ENCODE assay signal across 11 cellular contexts in genomic region chr2:44964704-44965343, GRCh38. TPM values are rescaled to one million over a fixed set of nuclear protein-coding genes. Genes with fewer than 3 reads are reported as not detected.
DNase-seq lines count a peak whose midpoint lies in the region; ATAC-seq and TF ChIP-seq lines count a peak whose summit lies in the region.
"Had no signal": no experiment of that assay in that cellular context is flagged by ENCODE, and none has a peak within 500 bp of the region (broad histone marks: within the 10 kb centered on the region; RNA-seq: fewer than 3 reads in every experiment).

No MANE protein-coding gene starts in this region.

- H3K9me3 ChIP-seq in left ventricle myocardium inferior (replicated peaks) (no peaks in the 10 kb centered on the region), heart right ventricle (no peaks in the 10 kb centered on the region), endodermal cell (ENCODE audit: control insufficient read depth, low read length) (no peaks in the 10 kb centered on the region), vagina (no peaks in the 10 kb centered on the region), mucosa of descending colon (no peaks in the 10 kb centered on the region)

- H3K4me1 Mint-ChIP-seq in endodermal cell, result peaks cover 9% of the 10 kb centered on the region

- H3K9ac ChIP-seq in endodermal cell (ENCODE audit: extremely low read depth, low read length, poor library complexity, severe bottlenecking), result no peak overlapping the region

- no peak overlapping the region for H3K27ac Mint-ChIP-seq in endodermal cell
- H3K27ac Mint-ChIP-seq: CD8-positive, alpha-beta T cell had no signal

- WGBS in heart right ventricle, 2 donors, result 15 to 17% methylated on average over 16 of the region's 16 CpGs
- WGBS in endodermal cell (ENCODE audit: insufficient coverage in 1 of 2, insufficient read length in 1 of 2), 2 experiments, result 28 to 50% methylated on average over 7 to 16 of the region's 16 CpGs

- TF ChIP-seq POLR2A in vagina (IDR thresholded peaks at IDR 0.05), result no peak

- H3K27ac ChIP-seq in left ventricle myocardium inferior (replicated peaks) (no peak overlapping the region), heart right ventricle (no peak overlapping the region), endodermal cell (ENCODE audit: low read depth, low read length) (no peak overlapping the region), vagina (peak overlapping the region; percentile 59)

- H3K36me3 Mint-ChIP-seq in endodermal cell (ENCODE audit: low read depth), result no peaks in the 10 kb centered on the region
- H3K36me3 Mint-ChIP-seq: CD8-positive, alpha-beta T cell had no signal

- H3K4me3 ChIP-seq in left ventricle myocardium inferior (no peak overlapping the region), heart right ventricle (no peak overlapping the region), endodermal cell (ENCODE audit: low read length) (no peak overlapping the region), vagina (no peak overlapping the region), mucosa of descending colon (no peak overlapping the region)

- intact Hi-C loops in left ventricle myocardium inferior (cut with micrococcal nuclease), result no loop called here
- intact Hi-C loops in heart right ventricle (cut with DNase I), result loop anchor here in 3 of 10 donors (5.0 to 10.0 kb wide), 3 partner anchors 483 to 1667 kb away; no protein-coding TSS in a partner anchor
- intact Hi-C loops in vagina (cut with DNase I), result loop anchor here (5.0 kb wide), 1 partner anchor 478 kb away; no protein-coding TSS in a partner anchor
- intact Hi-C loops in mucosa of descending colon (cut with DNase I, micrococcal nuclease), result no loop called here

- no peaks in the 10 kb centered on the region for H3K9me3 Mint-ChIP-seq in endodermal cell
- H3K9me3 Mint-ChIP-seq: CD8-positive, alpha-beta T cell had no signal

- no peak for ATAC-seq in heart right ventricle
- no peak for ATAC-seq in HG03039 (IDR thresholded peaks at IDR 0.05; ENCODE audit: unreplicated experiment)
- ATAC-seq in mucosa of descending colon, result no peak
- ATAC-seq: CD8-positive, alpha-beta T cell; left lobe of liver had no signal

- H3K27me3 ChIP-seq in left ventricle myocardium inferior (ENCODE audit: low read depth), result peaks cover 91% of the 10 kb centered on the region
- peaks cover 0 to 67% (median 46%) of the 10 kb centered on the region in 7 donors for H3K27me3 ChIP-seq in heart right ventricle
- H3K27me3 ChIP-seq in endodermal cell (ENCODE audit: control insufficient read depth, insufficient read depth, low read length, poor library complexity, severe bottlenecking), result peaks cover 25% of the 10 kb centered on the region
- no peaks in the 10 kb centered on the region for H3K27me3 ChIP-seq in vagina

- no peaks in the 10 kb centered on the region for H3K4me1 ChIP-seq in left ventricle myocardium inferior
- H3K4me1 ChIP-seq in heart right ventricle, result peaks cover 0 to 11% (median 0%) of the 10 kb centered on the region in 9 donors
- H3K4me1 ChIP-seq in endodermal cell (ENCODE audit: control insufficient read depth, insufficient read depth, low read length), result no peaks in the 10 kb centered on the region
- peaks cover 13% of the 10 kb centered on the region for H3K4me1 ChIP-seq in vagina
- H3K4me1 ChIP-seq in mucosa of descending colon (ENCODE audit: low read depth), result no peaks in the 10 kb centered on the region

- H3K4me3 Mint-ChIP-seq in endodermal cell, result no peak overlapping the region
- H3K4me3 Mint-ChIP-seq: CD8-positive, alpha-beta T cell had no signal

- H3K27me3 Mint-ChIP-seq in endodermal cell (ENCODE audit: insufficient read depth), result peaks cover 47% of the 10 kb centered on the region

- TF ChIP-seq CTCF in left ventricle myocardium inferior (IDR thresholded peaks at IDR 0.05; ENCODE audit: borderline replicate concordance), result peak; percentile 33
- TF ChIP-seq CTCF in heart right ventricle (IDR thresholded peaks at IDR 0.05), result peak in 2 of 9 donors; percentile 6 to 21
- TF ChIP-seq CTCF in endodermal cell (conservative IDR thresholded peaks at IDR 0.05), result peak; percentile 74
- no peak for TF ChIP-seq CTCF in vagina (IDR thresholded peaks at IDR 0.05)
- no peak for TF ChIP-seq CTCF in mucosa of descending colon (IDR thresholded peaks at IDR 0.05)

- H3K36me3 ChIP-seq in left ventricle myocardium inferior (no peaks in the 10 kb centered on the region), heart right ventricle (no peaks in the 10 kb centered on the region), endodermal cell (ENCODE audit: control insufficient read depth, insufficient read depth, low read length) (no peaks in the 10 kb centered on the region), vagina (no peaks in the 10 kb centered on the region), mucosa of descending colon (ENCODE audit: low read depth) (no peaks in the 10 kb centered on the region)

- DNase-seq in left ventricle myocardium inferior (no peak), heart right ventricle (no peak), NCI-H2171 (lab: John Stamatoyannopoulos, UW) (peak; percentile 84), endodermal cell (peak; percentile 86), vagina (ENCODE audit: extremely low spot score in 2 of 2) (no peak), mucosa of descending colon (no peak), DMS153 treated with DMSO at 0.1 percent for 48 hours (lab: John Stamatoyannopoulos, UW; ENCODE audit: unreplicated experiment) (no peak)
- DNase-seq: activated T-cell treated with anti-CD3 and anti-CD28 coated beads for 4 hours; CD8-positive, alpha-beta T cell had no signal

RNA-seq across cellular contexts. Expression of gene SIX3, which starts 23.3 kb away (rescaled TPM):
- total RNA-seq in left ventricle myocardium inferior (not detected), heart right ventricle (not detected), endodermal cell (1 to 10 TPM; 1.9 to 5.7 TPM), vagina (not detected), mucosa of descending colon (not detected)
- not detected for polyA plus RNA-seq in heart right ventricle
- 0.71 TPM for polyA plus RNA-seq in endodermal cell (2013, experiment 1 of 2)
- 0.62 TPM for polyA plus RNA-seq in endodermal cell (2013, experiment 2 of 2)
- total RNA-seq: left lobe of liver had no signal

RNA-seq across cellular contexts. Expression of gene SIX2, which starts 44.4 kb away (rescaled TPM):
- total RNA-seq in left ventricle myocardium inferior (0.91 TPM), heart right ventricle (under 1 TPM; 0.17 to 0.58 (median 0.37) TPM), endodermal cell (not detected), vagina (16.7 TPM), mucosa of descending colon (under 1 TPM in 1 of 3 donors, not detected in 2; 0.12 TPM)
- 1 to 10 TPM; 1.1 to 1.9 TPM for polyA plus RNA-seq in heart right ventricle
- 1.8 TPM for polyA plus RNA-seq in endodermal cell (2013, experiment 1 of 2)
- polyA plus RNA-seq in endodermal cell (2013, experiment 2 of 2), result 1.4 TPM
- total RNA-seq: CD8-positive, alpha-beta T cell; left lobe of liver had no signal

Comparison
In these comparisons a context has a peak if more than half of its experiments do, and no peak if none do; other contexts are left out.
1. DNase-seq: peak in NCI-H2171 (single experiment) and endodermal cell (single experiment); none in left ventricle myocardium inferior (single experiment), heart right ventricle (0 of 2), vagina (0 of 2), mucosa of descending colon (0 of 3) and DMS153 treated with DMSO at 0.1 percent for 48 hours (single experiment).
2. CTCF ChIP-seq: peak in left ventricle myocardium inferior (single experiment) and endodermal cell (single experiment); none in vagina (0 of 3) and mucosa of descending colon (single experiment).